16 cellular contexts compared by ENCODE assay signal in genomic region chr6:404685-405423, GRCh38. TPM values are rescaled to one million over a fixed set of nuclear protein-coding genes. Genes with fewer than 3 reads are reported as not detected.
DNase-seq lines count a peak whose midpoint lies in the region; ATAC-seq, FAIRE-seq and TF ChIP-seq lines count a peak whose summit lies in the region.
"Had no signal": no experiment of that assay in that cellular context is flagged by ENCODE, and none has a peak within 500 bp of the region (broad histone marks: within the 10 kb centered on the region; RNA-seq: fewer than 3 reads in every experiment).

No MANE protein-coding gene starts in this region.

- no peak overlapping the region for H2AFZ ChIP-seq in HepG2 (ENCODE audit: low read length)

- no peaks in the 10 kb centered on the region for H3K9me3 ChIP-seq in HepG2 (ENCODE audit: low read length)
- H3K9me3 ChIP-seq in right lobe of liver, result no peaks in the 10 kb centered on the region
- H3K9me3 ChIP-seq in Peyer's patch, result no peaks in the 10 kb centered on the region
- no peaks in the 10 kb centered on the region for H3K9me3 ChIP-seq in colonic mucosa
- H3K9me3 ChIP-seq: transverse colon had no signal

- H4K20me1 ChIP-seq in HepG2 (ENCODE audit: insufficient read depth, low read length), result no peaks in the 10 kb centered on the region

- in situ Hi-C loops in HepG2 (cut with HindIII; ENCODE audit: extremely low pct_ligation_motif_present, low pct_unique_long_range_greater_than_20kb), result no loop called here

- peaks cover 9% of the 10 kb centered on the region; the same call in 1 of the 2 replicates for H3K4me1 ChIP-seq in HepG2 (ENCODE audit: insufficient read depth, low read length)
- H3K4me1 ChIP-seq in right lobe of liver, result no peaks in the 10 kb centered on the region
- H3K4me1 ChIP-seq in Peyer's patch, result peaks cover 0 to 13% (median 5%) of the 10 kb centered on the region in 4 donors
- no peaks in the 10 kb centered on the region for H3K4me1 ChIP-seq in colonic mucosa

- intact Hi-C loops in HepG2 (cut with micrococcal nuclease; ENCODE audit: unreplicated experiment) (no loop called here), right lobe of liver (cut with DNase I) (no loop called here), colonic mucosa (cut with DNase I) (no loop called here)

- H3K79me2 ChIP-seq in HepG2 (ENCODE audit: insufficient read depth, low read length), result no peaks in the 10 kb centered on the region

- FAIRE-seq in HepG2 (lab: Jason Lieb, UNC), result no peak
- FAIRE-seq: astrocyte had no signal

- H3K36me3 ChIP-seq in HepG2 (replicated peaks in 1 of 2; ENCODE audit: control insufficient read depth in 1 of 2, insufficient read depth in 2 of 2, low read length in 2 of 2) (no peaks in the 10 kb centered on the region), right lobe of liver (no peaks in the 10 kb centered on the region), Peyer's patch (no peaks in the 10 kb centered on the region), colonic mucosa (no peaks in the 10 kb centered on the region)
- H3K36me3 ChIP-seq: transverse colon had no signal

- H3K27ac Mint-ChIP-seq in activated naive CD8-positive, alpha-beta T cell treated with anti-CD3 and anti-CD28 coated beads for 36 hours, result peak overlapping the region; percentile 94

- peaks cover 86% of the 10 kb centered on the region for H3K4me1 Mint-ChIP-seq in activated naive CD8-positive, alpha-beta T cell treated with anti-CD3 and anti-CD28 coated beads for 36 hours

- no TSS peak for BruUV-seq in HepG2 (replicated peaks; lab: Mats Ljungman, UMichigan)

- H3K27ac ChIP-seq in HepG2 (ENCODE audit: extremely low read length, insufficient read depth, low read length) (no peak overlapping the region), right lobe of liver (no peak overlapping the region), Peyer's patch (peak overlapping the region in 2 of 4 donors; percentile 15 to 68), colonic mucosa (no peak overlapping the region)
- H3K27ac ChIP-seq: skin epidermis, transverse colon had no signal

- TF ChIP-seq RAD21 in HepG2 (CRISPR knock-in tag; IDR thresholded peaks at IDR 0.05), result no peak

- H3K4me3 Mint-ChIP-seq in activated naive CD8-positive, alpha-beta T cell treated with anti-CD3 and anti-CD28 coated beads for 36 hours, result peak overlapping the region; percentile 67

- no peaks in the 10 kb centered on the region for H3K27me3 Mint-ChIP-seq in activated naive CD8-positive, alpha-beta T cell treated with anti-CD3 and anti-CD28 coated beads for 36 hours

- H3K27me3 ChIP-seq in HepG2 (ENCODE audit: control insufficient read depth in 1 of 2, insufficient read depth in 2 of 2, low read length in 2 of 2) (peaks cover 6 to 63% of the 10 kb centered on the region in 2 experiments), right lobe of liver (no peaks in the 10 kb centered on the region), Peyer's patch (no peaks in the 10 kb centered on the region), colonic mucosa (no peaks in the 10 kb centered on the region)

- no peak overlapping the region for H3K4me2 ChIP-seq in HepG2 (ENCODE audit: low read depth, low read length)

- DNase-seq in HepG2 (ENCODE audit: low spot score) (no peak), right lobe of liver (no peak), Peyer's patch (peak in 2 of 3 donors; percentile 65 to 70), colonic mucosa (no peak), NCI-H1417 (lab: John Stamatoyannopoulos, UW) (no peak)
- DNase-seq in activated naive CD8-positive, alpha-beta T cell treated with anti-CD3 and anti-CD28 coated beads for 36 hours, result peak; percentile 50
- DNase-seq: DMS53, NCI-H187 treated with DMSO at 0.1 percent for 48 hours, NCI-H774, T1000 had no signal

- H3K9ac ChIP-seq in HepG2 (ENCODE audit: insufficient read depth, low read depth, low read length) (no peak overlapping the region), colonic mucosa (ENCODE audit: low read depth in 2 of 2, low read length in 2 of 2) (no peak overlapping the region)

- WGBS in HepG2 (ENCODE audit: low lambda C conversion rate), result 16% methylated on average over 15 of the region's 15 CpGs
- WGBS in right lobe of liver (ENCODE audit: insufficient coverage, low coverage, low lambda C conversion rate, missing lambda C conversion rate), result 64% methylated on average over 14 of the region's 15 CpGs

- CTCF ChIA-PET in HepG2 (lab: Yijun Ruan, JAX; ENCODE audit: low intra/inter-chr PET ratio, low total read pairs), result no interaction called here

- ATAC-seq in HepG2, result no peak
- ATAC-seq in right lobe of liver, result no peak
- ATAC-seq in GM18858 (IDR thresholded peaks at IDR 0.05; ENCODE audit: unreplicated experiment), result no peak
- ATAC-seq in GM18873 (IDR thresholded peaks at IDR 0.05; ENCODE audit: low FRiP score, unreplicated experiment), result no peak

- H3K9me3 Mint-ChIP-seq in activated naive CD8-positive, alpha-beta T cell treated with anti-CD3 and anti-CD28 coated beads for 36 hours, result no peaks in the 10 kb centered on the region

- H3K4me3 ChIP-seq in HepG2 (replicated peaks in 1 of 3; ENCODE audit: insufficient read depth in 1 of 3, low read depth in 2 of 3, low read length in 3 of 3), result no peak overlapping the region
- H3K4me3 ChIP-seq in right lobe of liver, result no peak overlapping the region
- no peak overlapping the region for H3K4me3 ChIP-seq in Peyer's patch
- no peak overlapping the region for H3K4me3 ChIP-seq in colonic mucosa
- H3K4me3 ChIP-seq: skin epidermis, transverse colon had no signal

- no peak for TF ChIP-seq EP300 in HepG2 (IDR thresholded peaks at IDR 0.05; ENCODE audit: low read depth in 2 of 2, low read length in 2 of 2)
- TF ChIP-seq EP300 in HepG2 (CRISPR knock-in tag; IDR thresholded peaks at IDR 0.05; ENCODE audit: borderline replicate concordance), result no peak

- TF ChIP-seq POLR2A in HepG2 (IDR thresholded peaks at IDR 0.05; ENCODE audit: insufficient read depth in 1 of 2, low read depth in 2 of 2, low read length in 2 of 2) (no peak), right lobe of liver (IDR thresholded peaks at IDR 0.05) (no peak), Peyer's patch (IDR thresholded peaks at IDR 0.05) (no peak)

- TF ChIP-seq CTCF in HepG2 (CRISPR knock-in tag; IDR thresholded peaks at IDR 0.05), result no peak
- no peak for TF ChIP-seq CTCF in right lobe of liver (IDR thresholded peaks at IDR 0.05)
- TF ChIP-seq CTCF in Peyer's patch (IDR thresholded peaks at IDR 0.05), result no peak
- no peak for TF ChIP-seq CTCF in colonic mucosa (IDR thresholded peaks at IDR 0.05)

- peaks cover 95% of the 10 kb centered on the region for H3K36me3 Mint-ChIP-seq in activated naive CD8-positive, alpha-beta T cell treated with anti-CD3 and anti-CD28 coated beads for 36 hours

- POLR2A ChIA-PET in HepG2 (lab: Yijun Ruan, JAX), result no interaction called here

TF ChIP-seq in HepG2, 621 proteins besides CTCF, POLR2A, EP300 and RAD21:
- TF ChIP-seq MZF1 (CRISPR knock-in tag; IDR thresholded peaks at IDR 0.05; ENCODE audit: borderline replicate concordance) (no peak), EZH2 (conservative IDR thresholded peaks at IDR 0.05; ENCODE audit: low read depth, low read length) (0 out of 2 replicates have a peak, but pooled peaks have one; percentile 59)

RNA-seq across cellular contexts. Expression of gene IRF4, which starts 13.3 kb away (rescaled TPM):
- total RNA-seq in HepG2 (2016; rRNA removed; fragmentation: Illumina TruSeq; extraction: Trizol), result 0.07 and 0.09 TPM in 2 replicates
- not detected in 2 replicates for total RNA-seq in HepG2 (2016; cell fraction: cytosol; rRNA removed; fragmentation: Illumina TruSeq; extraction: Trizol; ENCODE audit: low read depth)
- 0.06 and 0.13 TPM in 2 replicates for total RNA-seq in HepG2 (2016; cell fraction: insoluble cytoplasmic fraction; rRNA removed; fragmentation: Illumina TruSeq; extraction: Trizol)
- 0.19 and 0.21 TPM in 2 replicates for total RNA-seq in HepG2 (2016; cell fraction: membrane; rRNA removed; fragmentation: Illumina TruSeq; extraction: Trizol)
- 0.09 TPM in 1 of 2 replicates, not detected in the other for total RNA-seq in HepG2 (2016; cell fraction: nucleus; rRNA removed; fragmentation: Illumina TruSeq; extraction: Trizol)
- polyA plus RNA-seq in HepG2 (2011; rRNA removed), result 0.07 TPM in 2 replicates
- 0.04 and 0.24 TPM in 2 replicates for polyA plus RNA-seq in HepG2 (2011; cell fraction: cytosol; rRNA removed)
- polyA plus RNA-seq in HepG2 (2011; cell fraction: nucleus; rRNA removed), result 0.16 and 0.51 TPM in 2 replicates
- 0.04 and 0.11 TPM in 2 replicates for polyA plus RNA-seq in HepG2 (2012)
- not detected in 2 replicates for polyA plus RNA-seq in HepG2 (2016; cell fraction: cytosol; fragmentation: Illumina TruSeq; extraction: Trizol; ENCODE audit: low read depth)
- polyA plus RNA-seq in HepG2 (2016; cell fraction: insoluble cytoplasmic fraction; fragmentation: Illumina TruSeq; extraction: Trizol; ENCODE audit: low read depth), result 0.09 and 0.10 TPM in 2 replicates
- polyA plus RNA-seq in HepG2 (2016; cell fraction: membrane; fragmentation: Illumina TruSeq; extraction: Trizol; ENCODE audit: low read depth), result 0.03 and 0.05 TPM in 2 replicates
- polyA plus RNA-seq in HepG2 (2016; cell fraction: nucleus; fragmentation: Illumina TruSeq; extraction: Trizol; ENCODE audit: insufficient read depth, low read depth), result 0.11 and 0.30 TPM in 2 replicates
- 0.72 TPM in 1 of 2 replicates, not detected in the other for polyA minus RNA-seq in HepG2 (2011; rRNA and poly(A)+ RNA removed; ENCODE audit: low replicate concordance)
- not detected in 2 replicates for polyA minus RNA-seq in HepG2 (2011; cell fraction: cytosol; rRNA and poly(A)+ RNA removed)
- 0.12 and 0.13 TPM in 2 replicates for polyA minus RNA-seq in HepG2 (2011; cell fraction: nucleus; rRNA and poly(A)+ RNA removed)
- 1 to 10 TPM in 4 of 6 experiments, under 1 TPM in 2; 0.24 to 5.0 (median 1.6) TPM for total RNA-seq in right lobe of liver
- total RNA-seq in Peyer's patch, result 10 to 100 TPM in 1 of 4 donors, 1 to 10 TPM in 2, under 1 TPM in 1; 0.47 to 57.8 (median 6.9) TPM
- 100 to 1,000 TPM; 432 to 438 TPM for total RNA-seq in activated naive CD8-positive, alpha-beta T cell treated with anti-CD3 and anti-CD28 coated beads for 36 hours
- total RNA-seq in colonic mucosa, result 1 to 10 TPM; 4.7 to 8.8 TPM
- total RNA-seq: lung microvascular endothelial cell had no signal

Comparison
In these comparisons a context has a peak if more than half of its experiments do, and no peak if none do; other contexts are left out.
1. DNase-seq: peak in Peyer's patch (2 of 3) and activated naive CD8-positive, alpha-beta T cell treated with anti-CD3 and anti-CD28 coated beads for 36 hours (single experiment); none in HepG2 (single experiment), right lobe of liver (0 of 3), colonic mucosa (single experiment) and NCI-H1417 (0 of 3).
2. RNA of gene IRF4, which starts 13.3 kb away (total RNA-seq): 432 to 438 TPM in activated naive CD8-positive, alpha-beta T cell treated with anti-CD3 and anti-CD28 coated beads for 36 hours; 4.7 to 8.8 TPM in colonic mucosa, 0.47 to 57.8 TPM in Peyer's patch, 0.24 to 5.0 TPM in right lobe of liver and 0.06 to 0.21 TPM in HepG2; every median in the first group is over 4 times any median in the second.